ENCODE assay signal across 12 cellular contexts in the genomic region with DNA sequence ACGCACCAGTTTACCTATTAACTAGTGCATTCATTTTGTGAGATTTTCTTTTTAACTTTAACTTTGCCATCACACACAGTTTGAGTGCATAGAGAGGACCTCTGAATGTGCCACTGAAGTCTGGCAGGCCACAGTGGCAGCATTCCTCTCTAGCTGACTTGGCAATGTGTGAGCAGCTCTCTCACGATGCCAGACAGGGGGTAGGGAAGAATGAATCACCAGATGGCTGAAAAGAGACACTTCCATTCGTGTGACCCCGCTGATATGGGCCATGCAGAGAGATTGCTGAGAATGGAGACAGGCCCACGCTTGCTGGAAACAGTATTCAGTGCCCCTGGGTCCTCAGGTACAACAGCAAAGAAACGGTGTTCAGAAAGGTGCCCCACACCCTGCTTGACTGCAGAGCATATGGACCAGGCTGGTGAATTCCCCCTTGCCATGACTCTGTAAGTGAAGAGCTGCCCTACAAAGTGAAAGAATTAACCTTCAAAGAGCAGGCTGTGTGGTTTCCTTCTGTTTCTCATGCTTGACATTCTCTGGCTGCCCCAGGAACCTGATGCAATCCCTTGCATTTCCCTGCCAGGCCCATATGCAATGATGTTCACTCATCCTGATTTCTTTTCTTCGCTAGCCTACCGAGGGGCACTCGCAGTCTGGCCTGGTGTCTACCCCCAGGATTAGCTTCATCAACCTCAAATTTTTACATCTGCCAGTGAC.
DNase-seq lines count a peak whose midpoint lies in the region; FAIRE-seq and TF ChIP-seq lines count a peak whose summit lies in the region.
"Had no signal": no experiment of that assay in that cellular context is flagged by ENCODE, and none has a peak within 500 bp of the region (broad histone marks: within the 10 kb centered on the region; RNA-seq: fewer than 3 reads in every experiment).

No MANE protein-coding gene starts in this region.

- no peak overlapping the region for H3K27ac Mint-ChIP-seq in endothelial cell (ENCODE audit: unreplicated experiment)
- H3K27ac Mint-ChIP-seq: stimulated activated naive B cell treated with anti-CD40 and anti-IgM and Interleukin-4, amounts not matched to agents 10 μg/mL and 1 μg/mL and 100 μg/mL, for 72 hours had no signal

- H3K9me3 Mint-ChIP-seq in endothelial cell (ENCODE audit: unreplicated experiment): no peaks in the 10 kb centered on the region

- peaks cover 1% of the 10 kb centered on the region for H3K27me3 Mint-ChIP-seq in endothelial cell (ENCODE audit: unreplicated experiment)

- FAIRE-seq in frontal cortex (lab: Jason Lieb, UNC): no peak
- FAIRE-seq: colon had no signal

- DNase-seq in AG20443 (ENCODE audit: low spot score): peak; percentile 68
- peak; percentile 98 for DNase-seq in M059J (ENCODE audit: low read depth)
- peak; percentile 90 for DNase-seq in choroid plexus epithelial cell (ENCODE audit: low read depth)
- DNase-seq in medulla oblongata (ENCODE audit: extremely low spot score): peak; percentile 31
- no peak for DNase-seq in occipital lobe (lab: John Stamatoyannopoulos, UW)
- no peak for DNase-seq in frontal cortex (ENCODE audit: low spot score in 2 of 2)
- DNase-seq in GM19238 (ENCODE audit: insufficient read length, low spot score): no peak
- no peak for DNase-seq in endothelial cell (ENCODE audit: low spot score)
- DNase-seq: SHP77; sigmoid colon; stimulated activated naive B cell treated with anti-CD40 and anti-IgM and Interleukin-4, amounts not matched to agents 10 μg/mL and 1 μg/mL and 100 μg/mL, for 72 hours had no signal

- no peak overlapping the region for H3K4me3 ChIP-seq in choroid plexus epithelial cell (ENCODE audit: low read depth, low read length)
- H3K4me3 ChIP-seq: sigmoid colon had no signal

- H3K4me3 Mint-ChIP-seq in endothelial cell (ENCODE audit: unreplicated experiment): no peak overlapping the region
- H3K4me3 Mint-ChIP-seq: stimulated activated naive B cell treated with anti-CD40 and anti-IgM and Interleukin-4, amounts not matched to agents 10 μg/mL and 1 μg/mL and 100 μg/mL, for 72 hours had no signal

- H3K4me1 Mint-ChIP-seq in endothelial cell (ENCODE audit: unreplicated experiment): no peaks in the 10 kb centered on the region
- H3K4me1 Mint-ChIP-seq: stimulated activated naive B cell treated with anti-CD40 and anti-IgM and Interleukin-4, amounts not matched to agents 10 μg/mL and 1 μg/mL and 100 μg/mL, for 72 hours had no signal

- peaks cover 3% of the 10 kb centered on the region for H3K36me3 Mint-ChIP-seq in endothelial cell (ENCODE audit: low read depth, unreplicated experiment)
- H3K36me3 Mint-ChIP-seq: stimulated activated naive B cell treated with anti-CD40 and anti-IgM and Interleukin-4, amounts not matched to agents 10 μg/mL and 1 μg/mL and 100 μg/mL, for 72 hours had no signal

- TF ChIP-seq CTCF in choroid plexus epithelial cell (conservative IDR thresholded peaks at IDR 0.05; ENCODE audit: low read depth, low read length): no peak
- no peak for TF ChIP-seq CTCF in endothelial cell (IDR thresholded peaks at IDR 0.05; ENCODE audit: unreplicated experiment)

Comparison
In these comparisons a context has a peak if more than half of its experiments do, and no peak if none do; other contexts are left out.
1. DNase-seq: peak in AG20443 (single experiment), M059J (single experiment), choroid plexus epithelial cell (single experiment) and medulla oblongata (single experiment); none in occipital lobe (single experiment), frontal cortex (0 of 2), GM19238 (single experiment) and endothelial cell (single experiment).